Comparison of ENCODE assay signal across 22 cellular contexts in the genomic region with DNA sequence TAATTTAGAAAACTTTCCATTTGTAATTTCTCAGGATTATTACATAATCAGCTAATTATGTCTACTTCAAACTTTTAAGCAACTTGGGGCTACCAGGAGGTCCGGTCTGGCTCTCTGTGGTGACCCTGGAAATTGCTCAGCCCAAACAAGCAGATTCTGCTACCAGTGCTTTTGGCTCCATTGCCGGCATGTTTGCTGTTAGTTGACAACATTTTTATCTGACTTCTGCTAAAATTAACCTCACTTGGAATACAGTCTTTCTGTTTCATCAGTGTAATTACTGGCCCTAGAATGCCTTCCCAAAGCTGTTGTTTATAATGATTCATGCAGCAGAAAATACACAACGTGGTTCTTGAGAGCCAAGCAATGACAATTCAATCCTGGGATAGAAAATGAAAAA. TPM values are rescaled to one million over a fixed set of nuclear protein-coding genes. Genes with fewer than 3 reads are reported as not detected.
"Had no signal": no experiment of that assay in that cellular context is flagged by ENCODE, and none has a peak within 500 bp of the region (broad histone marks: within the 10 kb centered on the region; RNA-seq: fewer than 3 reads in every experiment).

No MANE protein-coding gene starts in this region.

- H3K27ac ChIP-seq: HL-60, KMS-11, SJSA1, SK-N-MC had no signal

- H3K36me3 ChIP-seq: SJSA1 had no signal

- H3K4me3 ChIP-seq: K562, SJSA1, SK-N-MC had no signal

- ATAC-seq: K562 had no signal

- H3K27ac Mint-ChIP-seq: IgD-negative memory B cell had no signal

- H3K9ac ChIP-seq: KMS-11 had no signal

- H3K27me3 ChIP-seq: SJSA1 had no signal

- H3K4me2 ChIP-seq: KMS-11 had no signal

- DNase-seq: Kasumi-1, MM.1S, NCI-H1092 treated with DMSO at 0.1 percent for 48 hours, NCI-H1436, NCI-H187, NCI-H2029, NCI-H2081 treated with DMSO at 0.1 percent for 48 hours, NCI-H2171, NCI-H226, NCI-H510A, NCI-H524 treated with DMSO at 0.1 percent for 48 hours, NCI-H69, NCI-H774, Right ventricle myocardium superior, RPMI8226, SIG-M5 had no signal

- H3K4me3 Mint-ChIP-seq: IgD-negative memory B cell had no signal

- H3K4me1 ChIP-seq: SJSA1 had no signal

- H3K4me1 Mint-ChIP-seq: IgD-negative memory B cell had no signal

- H3K36me3 Mint-ChIP-seq: IgD-negative memory B cell had no signal

- H3K9me3 ChIP-seq: SJSA1 had no signal

RNA-seq across cellular contexts. Expression of a gene that starts 38.5 kb away (rescaled TPM):
- total RNA-seq: SJSA1 had no signal
- polyA plus RNA-seq: IgD-negative memory B cell had no signal
